7 cellular contexts compared by ENCODE assay signal in genomic region chr3:48681541-48681880, GRCh38. TPM values are rescaled to one million over a fixed set of nuclear protein-coding genes. Genes with fewer than 3 reads are reported as not detected.
"Had no signal": no experiment of that assay in that cellular context is flagged by ENCODE, and none has a peak within 500 bp of the region (broad histone marks: within the 10 kb centered on the region; RNA-seq: fewer than 3 reads in every experiment).

No MANE protein-coding gene starts in this region.

- ATAC-seq: GM23338, K562 had no signal

- H3K4me3 Mint-ChIP-seq: GM23338, H9 had no signal

- H3K9me3 Mint-ChIP-seq: GM23338, H9 had no signal

- DNase-seq: H9, HCEC 1CT, IMR-90 had no signal

- H2AFZ ChIP-seq: GM23338 had no signal

- H3K4me3 ChIP-seq: GM23338, K562 had no signal

- H3K4me2 ChIP-seq: GM23338 had no signal

RNA-seq across cellular contexts. Expression of gene TMEM89, which starts 59.9 kb away (rescaled TPM):
- total RNA-seq: GM23338, H1, HT-29, IMR-90, K562 had no signal
- polyA plus RNA-seq: GM23338, H1, K562 had no signal
